Comparison of ENCODE assay signal across 9 cellular contexts in the genomic region with DNA sequence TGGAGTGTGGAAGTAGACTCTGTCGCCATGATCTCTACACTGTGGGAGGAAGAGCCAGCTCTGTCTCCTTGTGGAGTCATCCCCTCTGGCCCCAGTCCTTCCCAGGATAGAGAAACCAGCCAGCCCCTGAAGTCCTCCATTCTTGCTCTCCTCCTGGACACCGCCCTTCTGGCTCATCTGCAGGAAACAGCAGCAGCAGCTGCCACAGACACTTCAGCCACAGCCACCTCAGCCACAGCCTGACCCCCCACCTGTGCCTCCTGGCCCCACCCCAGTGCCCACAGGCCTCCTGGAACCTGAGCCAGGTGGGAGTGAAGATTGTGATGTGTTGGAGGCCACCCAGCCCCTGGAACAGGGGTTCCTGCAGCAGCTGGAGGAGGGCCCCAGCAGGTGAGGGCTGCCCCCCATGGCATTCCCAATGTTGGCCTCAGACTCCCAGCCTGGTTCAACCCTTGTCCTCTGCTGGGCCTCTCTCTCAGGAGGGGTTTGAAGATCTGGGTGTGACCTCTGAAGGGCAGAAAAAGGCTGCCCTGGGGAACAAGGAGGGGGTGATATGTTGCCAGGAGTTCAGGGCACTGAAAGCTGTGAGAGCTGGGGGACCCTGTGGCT. TPM values are rescaled to one million over a fixed set of nuclear protein-coding genes. Genes with fewer than 3 reads are reported as not detected.
"Had no signal": no experiment of that assay in that cellular context is flagged by ENCODE, and none has a peak within 500 bp of the region (broad histone marks: within the 10 kb centered on the region; RNA-seq: fewer than 3 reads in every experiment).

No MANE protein-coding gene starts in this region.

- H3K9me3 ChIP-seq: heart left ventricle, SK-N-SH, tibial nerve, vagina had no signal

- DNase-seq: activated CD4-positive, alpha-beta T cell treated with anti-CD3 and anti-CD28 coated beads for 48 hours; activated T-cell treated with anti-CD3 and anti-CD28 coated beads, Interleukin-2, amount 50 U/mL, for 48 hours; foreskin melanocyte; retina; SK-N-SH; stimulated activated CD4-positive, alpha-beta T cell treated with anti-CD3 and anti-CD28 coated beads, Interleukin-4, amount 100 ng/mL, for 1 hour had no signal

- H3K27me3 ChIP-seq: heart left ventricle, tibial nerve, vagina had no signal

- H3K27ac ChIP-seq: heart left ventricle, tibial nerve, vagina had no signal

- H3K4me3 ChIP-seq: heart left ventricle, tibial nerve, vagina had no signal

- ATAC-seq: heart left ventricle had no signal

RNA-seq across cellular contexts. Expression of a gene that starts 28.4 kb away (rescaled TPM):
- total RNA-seq: vagina had no signal
